In genomic region chr6:157381631-157382621, GRCh38 we compare ENCODE assay signal across 8 cellular contexts. TPM values are rescaled to one million over a fixed set of nuclear protein-coding genes. Genes with fewer than 3 reads are reported as not detected.
DNase-seq lines count a peak whose midpoint lies in the region; ATAC-seq and TF ChIP-seq lines count a peak whose summit lies in the region.

No MANE protein-coding gene starts in this region.

- WGBS in smooth muscle cell (ENCODE audit: low lambda C conversion rate): 2% methylated on average over 50 of the region's 96 CpGs

- H2AFZ ChIP-seq in smooth muscle cell (ENCODE audit: low read depth): peak overlapping the region; percentile 95

- intact Hi-C loops in breast epithelium (cut with DNase I; ENCODE audit: low total_unique reads): no loop called here

- H3K4me1 ChIP-seq in breast epithelium (no peaks in the 10 kb centered on the region), smooth muscle cell (ENCODE audit: low read depth) (peaks cover 19% of the 10 kb centered on the region)

- H3K79me2 ChIP-seq in smooth muscle cell (ENCODE audit: low read depth): no peaks in the 10 kb centered on the region

- H3K9ac ChIP-seq in smooth muscle cell (ENCODE audit: low read depth): no peak overlapping the region

- no peaks in the 10 kb centered on the region for H3K36me3 ChIP-seq in breast epithelium
- H3K36me3 ChIP-seq in smooth muscle cell (ENCODE audit: low read depth): no peaks in the 10 kb centered on the region

- H3K9me3 ChIP-seq in breast epithelium (no peaks in the 10 kb centered on the region), smooth muscle cell (replicated peaks; ENCODE audit: low read depth) (no peaks in the 10 kb centered on the region)

- peak overlapping the region; percentile 100 for H3K4me2 ChIP-seq in smooth muscle cell

- H3K27ac ChIP-seq in VCaP (peak overlapping the region; percentile 80), breast epithelium (peak overlapping the region; percentile 92 to 98), smooth muscle cell (ENCODE audit: low read depth) (no peak overlapping the region)

- TF ChIP-seq POLR2A in breast epithelium (IDR thresholded peaks at IDR 0.05): no peak

- H3K27me3 ChIP-seq in breast epithelium: no peaks in the 10 kb centered on the region
- H3K27me3 ChIP-seq in smooth muscle cell (ENCODE audit: low read depth): peaks cover 16% of the 10 kb centered on the region

- H3K4me3 ChIP-seq in Jurkat, Clone E6-1 (ENCODE audit: low read length): peak overlapping the region; percentile 77
- H3K4me3 ChIP-seq in breast epithelium (peak overlapping the region; percentile 98 to 99 (median 99)), smooth muscle cell (peak overlapping the region; percentile 91)

- DNase-seq in Daoy (ENCODE audit: low read depth): peak; percentile 81
- DNase-seq in Jurkat, Clone E6-1 (ENCODE audit: low read depth, low spot score): no peak
- peak in 1 of 2 donors; percentile 34 for DNase-seq in breast epithelium (ENCODE audit: low spot score in 2 of 2)
- peak; percentile 61 for DNase-seq in inferior parietal cortex (ENCODE audit: extremely low spot score)
- DNase-seq in smooth muscle cell (lab: John Stamatoyannopoulos, UW; ENCODE audit: unreplicated experiment): no peak
- DNase-seq in NCI-H2081 treated with DMSO at 0.1 percent for 48 hours (lab: John Stamatoyannopoulos, UW): no peak

- peak; percentile 18 for ATAC-seq in GM21526 (IDR thresholded peaks at IDR 0.05; ENCODE audit: low FRiP score, unreplicated experiment)

- TF ChIP-seq CTCF in VCaP (conservative IDR thresholded peaks at IDR 0.05) (peak; percentile 45), breast epithelium (IDR thresholded peaks at IDR 0.05) (no peak), smooth muscle cell (IDR thresholded peaks at IDR 0.05; ENCODE audit: borderline replicate concordance, insufficient read depth, poor library complexity, severe bottlenecking) (no peak)

- no peaks in the 10 kb centered on the region for H3F3A ChIP-seq in smooth muscle cell (ENCODE audit: low read depth)

- H4K20me1 ChIP-seq in smooth muscle cell (ENCODE audit: low read depth): no peaks in the 10 kb centered on the region

RNA-seq across cellular contexts. Expression of gene ZDHHC14, which starts 0.9 kb away (rescaled TPM):
- 6.5 and 12.2 TPM in 2 replicates for total RNA-seq in Daoy (2014; rRNA removed; shearing (Covaris generic))
- polyA plus RNA-seq in Jurkat, Clone E6-1 (2012; ENCODE audit: insufficient read depth, insufficient read length): 4.1 TPM
- total RNA-seq in breast epithelium (1 to 10 TPM; 4.8 to 9.8 (median 8.5) TPM), smooth muscle cell (1.3 TPM in 2 replicates)
- 1.6 and 4.2 TPM in 2 replicates for polyA plus RNA-seq in smooth muscle cell

RNA-seq across cellular contexts. Expression of gene TMEM242, which starts 58.6 kb away (rescaled TPM):
- total RNA-seq in Daoy (2014; rRNA removed; shearing (Covaris generic)): 10.5 and 15.8 TPM in 2 replicates
- polyA plus RNA-seq in Jurkat, Clone E6-1 (2012; ENCODE audit: insufficient read depth, insufficient read length): 5.4 TPM
- 1 to 10 TPM; 5.3 to 7.9 (median 7.3) TPM for total RNA-seq in breast epithelium
- 7.0 and 7.8 TPM in 2 replicates for total RNA-seq in smooth muscle cell
- polyA plus RNA-seq in smooth muscle cell: 12.0 and 13.3 TPM in 2 replicates

Comparison
In these comparisons a context has a peak if more than half of its experiments do, and no peak if none do; other contexts are left out.
1. DNase-seq: peak in Daoy (single experiment) and inferior parietal cortex (single experiment); none in Jurkat, Clone E6-1 (single experiment), smooth muscle cell (single experiment) and NCI-H2081 treated with DMSO at 0.1 percent for 48 hours (single experiment).
2. Peak in every context shown above with its lines, with median percentiles within 50 percentile points of each other: H3K4me3 ChIP-seq.